Comparison of ENCODE assay signal across 19 cellular contexts in genomic region chr11:78426845-78427244, GRCh38. TPM values are rescaled to one million over a fixed set of nuclear protein-coding genes. Genes with fewer than 3 reads are reported as not detected.
DNase-seq lines count a peak whose midpoint lies in the region; ATAC-seq lines count a peak whose summit lies in the region.
"Had no signal": no experiment of that assay in that cellular context is flagged by ENCODE, and none has a peak within 500 bp of the region (broad histone marks: within the 10 kb centered on the region; RNA-seq: fewer than 3 reads in every experiment).

No MANE protein-coding gene starts in this region.

- ATAC-seq in stimulated activated naive CD8-positive, alpha-beta T cell treated with anti-CD3 and anti-CD28 coated beads, Interleukin-15, amount 100 ng/mL, for 72 hours, result peak; percentile 54
- no peak for ATAC-seq in stimulated activated naive CD8-positive, alpha-beta T cell treated with anti-CD3 and anti-CD28 coated beads, Interleukin-15, Interleukin-2, amounts not matched to agents 100 U/mL and 50 U/mL, for 24 hours
- ATAC-seq in HG02798 (IDR thresholded peaks at IDR 0.05; ENCODE audit: poor library complexity, unreplicated experiment) (peak; percentile 38), GM21390 (IDR thresholded peaks at IDR 0.05; ENCODE audit: unreplicated experiment) (no peak), esophagus mucosa (no peak)
- ATAC-seq: A549, GM23338 had no signal

- H3K36me3 Mint-ChIP-seq in activated T-helper 2 cell treated with anti-CD3 and anti-CD28 coated beads, Interferon-gamma antibody, Interleukin-2, Interleukin-4, amounts not matched to agents 10 μg/mL and 5 μg/mL and 100 μg/mL, durations not matched to agents 14 hours and 24 hours and 36 hours (ENCODE audit: low read depth), result peaks cover 24% of the 10 kb centered on the region

- H3K4me1 Mint-ChIP-seq in stimulated activated naive CD8-positive, alpha-beta T cell treated with anti-CD3 and anti-CD28 coated beads, Interleukin-15, amount 100 ng/mL, for 72 hours, result peaks cover 40% of the 10 kb centered on the region
- H3K4me1 Mint-ChIP-seq in activated T-helper 2 cell treated with anti-CD3 and anti-CD28 coated beads, Interferon-gamma antibody, Interleukin-2, Interleukin-4, amounts not matched to agents 10 μg/mL and 5 μg/mL and 100 μg/mL, durations not matched to agents 14 hours and 24 hours and 36 hours (ENCODE audit: low read depth), result peaks cover 80% of the 10 kb centered on the region

- H3K27ac Mint-ChIP-seq in stimulated activated naive CD8-positive, alpha-beta T cell treated with anti-CD3 and anti-CD28 coated beads, Interleukin-15, amount 100 ng/mL, for 72 hours, result no peak overlapping the region
- H3K27ac Mint-ChIP-seq in activated T-helper 2 cell treated with anti-CD3 and anti-CD28 coated beads, Interferon-gamma antibody, Interleukin-2, Interleukin-4, amounts not matched to agents 10 μg/mL and 5 μg/mL and 100 μg/mL, durations not matched to agents 14 hours and 24 hours and 36 hours, result peak overlapping the region; percentile 4
- H3K27ac Mint-ChIP-seq: CD4-positive, alpha-beta T cell; GM23338 had no signal

- peaks cover 4% of the 10 kb centered on the region for H3K27me3 Mint-ChIP-seq in stimulated activated naive CD8-positive, alpha-beta T cell treated with anti-CD3 and anti-CD28 coated beads, Interleukin-15, amount 100 ng/mL, for 72 hours
- no peaks in the 10 kb centered on the region for H3K27me3 Mint-ChIP-seq in activated T-helper 2 cell treated with anti-CD3 and anti-CD28 coated beads, Interferon-gamma antibody, Interleukin-2, Interleukin-4, amounts not matched to agents 10 μg/mL and 5 μg/mL and 100 μg/mL, durations not matched to agents 14 hours and 24 hours and 36 hours (ENCODE audit: low read depth)

- intact Hi-C loops in activated T-helper 2 cell treated with anti-CD3 and anti-CD28 coated beads, Interferon-gamma antibody, Interleukin-2, Interleukin-4, amounts not matched to agents 10 μg/mL and 5 μg/mL and 100 μg/mL, durations not matched to agents 14 hours and 24 hours and 36 hours (cut with micrococcal nuclease), result loop anchor here (1.0 to 10.0 kb wide), 4 partner anchors 10 to 352 kb away; partner anchors contain the start of genes GAB2 and NDUFC2

- no peak for DNase-seq in stimulated activated naive CD8-positive, alpha-beta T cell treated with anti-CD3 and anti-CD28 coated beads, Interleukin-15, amount 100 ng/mL, for 72 hours
- no peak for DNase-seq in stimulated activated naive CD8-positive, alpha-beta T cell treated with anti-CD3 and anti-CD28 coated beads, Interleukin-15, Interleukin-2, amounts not matched to agents 100 U/mL and 50 U/mL, for 24 hours
- no peak for DNase-seq in activated T-helper 2 cell treated with anti-CD3 and anti-CD28 coated beads, Interferon-gamma antibody, Interleukin-2, Interleukin-4, amounts not matched to agents 10 μg/mL and 5 μg/mL and 100 μg/mL, durations not matched to agents 14 hours and 24 hours and 36 hours (ENCODE audit: low spot score)
- DNase-seq in DMS 273 treated with DMSO at 0.1 percent for 48 hours (lab: John Stamatoyannopoulos, UW) (no peak), EL (no peak)
- DNase-seq: Calu3; CD4-positive, alpha-beta T cell; DMS79; GDM1; NCI-H1417 treated with DMSO at 0.1 percent for 48 hours; NCI-H2029; NCI-H510A; NCI-H82; SHP77 had no signal

- no peak overlapping the region for H3K4me3 Mint-ChIP-seq in stimulated activated naive CD8-positive, alpha-beta T cell treated with anti-CD3 and anti-CD28 coated beads, Interleukin-15, amount 100 ng/mL, for 72 hours
- H3K4me3 Mint-ChIP-seq in activated T-helper 2 cell treated with anti-CD3 and anti-CD28 coated beads, Interferon-gamma antibody, Interleukin-2, Interleukin-4, amounts not matched to agents 10 μg/mL and 5 μg/mL and 100 μg/mL, durations not matched to agents 14 hours and 24 hours and 36 hours (ENCODE audit: low read depth), result peak overlapping the region; percentile 7
- H3K4me3 Mint-ChIP-seq: CD4-positive, alpha-beta T cell; GM23338 had no signal

- no peaks in the 10 kb centered on the region for H3K9me3 Mint-ChIP-seq in stimulated activated naive CD8-positive, alpha-beta T cell treated with anti-CD3 and anti-CD28 coated beads, Interleukin-15, amount 100 ng/mL, for 72 hours
- no peaks in the 10 kb centered on the region for H3K9me3 Mint-ChIP-seq in activated T-helper 2 cell treated with anti-CD3 and anti-CD28 coated beads, Interferon-gamma antibody, Interleukin-2, Interleukin-4, amounts not matched to agents 10 μg/mL and 5 μg/mL and 100 μg/mL, durations not matched to agents 14 hours and 24 hours and 36 hours
- H3K9me3 Mint-ChIP-seq: CD4-positive, alpha-beta T cell; GM23338 had no signal

RNA-seq across cellular contexts. Expression of gene GAB2, which starts 9.2 kb away (rescaled TPM):
- 32.8 and 33.2 TPM in 2 replicates for total RNA-seq in activated T-helper 2 cell treated with anti-CD3 and anti-CD28 coated beads, Interferon-gamma antibody, Interleukin-2, Interleukin-4, amounts not matched to agents 10 μg/mL and 5 μg/mL and 100 μg/mL, durations not matched to agents 14 hours and 24 hours and 36 hours
- 10.8 TPM for total RNA-seq in esophagus mucosa

Comparison
In these comparisons a context has a peak if more than half of its experiments do, and no peak if none do; other contexts are left out.
1. ATAC-seq: peak in stimulated activated naive CD8-positive, alpha-beta T cell treated with anti-CD3 and anti-CD28 coated beads, Interleukin-15, amount 100 ng/mL, for 72 hours (single experiment) and HG02798 (single experiment); none in stimulated activated naive CD8-positive, alpha-beta T cell treated with anti-CD3 and anti-CD28 coated beads, Interleukin-15, Interleukin-2, amounts not matched to agents 100 U/mL and 50 U/mL, for 24 hours (single experiment), GM21390 (single experiment) and esophagus mucosa (single experiment).